Comparison of ENCODE assay signal across 21 cellular contexts in genomic region chr7:122314284-122314683, GRCh38. TPM values are rescaled to one million over a fixed set of nuclear protein-coding genes. Genes with fewer than 3 reads are reported as not detected.
DNase-seq lines count a peak whose midpoint lies in the region; ATAC-seq, FAIRE-seq and TF ChIP-seq lines count a peak whose summit lies in the region.
"Had no signal": no experiment of that assay in that cellular context is flagged by ENCODE, and none has a peak within 500 bp of the region (broad histone marks: within the 10 kb centered on the region; RNA-seq: fewer than 3 reads in every experiment).

No MANE protein-coding gene starts in this region.

- TF ChIP-seq CTCF in Calu3 (IDR thresholded peaks at IDR 0.05; ENCODE audit: unreplicated experiment) = no peak
- no peak for TF ChIP-seq CTCF in H1 (IDR thresholded peaks at IDR 0.05; ENCODE audit: control extremely low read depth in 1 of 3, insufficient read depth in 1 of 3, low read depth in 1 of 3, low read length in 3 of 3)

- no peak for TF ChIP-seq RAD21 in H1 (IDR thresholded peaks at IDR 0.05 in 1 of 2, conservative IDR thresholded peaks at IDR 0.05 in 1 of 2; ENCODE audit: low read depth in 2 of 2, low read length in 2 of 2)

- H3K9me3 Mint-ChIP-seq in Calu3 (ENCODE audit: low read depth, unreplicated experiment) = no peaks in the 10 kb centered on the region
- H3K9me3 Mint-ChIP-seq: CD4-positive, alpha-beta T cell had no signal

- no peak overlapping the region for H2AK5ac ChIP-seq in H1 (ENCODE audit: low read depth, low read length)

- 22% methylated on average over 4 of the region's 4 CpGs for WGBS in HUES64
- 47% methylated on average over 4 of the region's 4 CpGs; no CpG with 5 or more reads in 1 of the 2 experiments for WGBS in H1 (ENCODE audit: extremely low coverage in 1 of 2, insufficient coverage in 1 of 2, insufficient read length in 1 of 2, insufficient replicate concordance in 2 of 2, low coverage in 1 of 2, low lambda C conversion rate in 2 of 2, missing lambda C conversion rate in 1 of 2), 2 experiments

- TF ChIP-seq EP300 in H1 (IDR thresholded peaks at IDR 0.05; ENCODE audit: borderline replicate concordance in 1 of 2, low read depth in 2 of 2, low read length in 2 of 2) = no peak

- H3K79me1 ChIP-seq in H1 (ENCODE audit: low read depth, low read length) = no peaks in the 10 kb centered on the region

- no peak overlapping the region for H4K8ac ChIP-seq in H1 (ENCODE audit: extremely low read depth, insufficient read depth, low read length)

- no peak for DNase-seq in Calu3
- no peak for DNase-seq in H1 (ENCODE audit: low read depth in 1 of 2, low spot score in 2 of 2)
- no peak for DNase-seq in NCI-H69 (lab: John Stamatoyannopoulos, UW)
- DNase-seq in activated CD4-positive, alpha-beta T cell treated with anti-CD3 and anti-CD28 coated beads for 48 hours = no peak
- DNase-seq in HuH-7.5 (ENCODE audit: low spot score) = no peak
- DNase-seq: AML-193; Caco-2; CD4-positive, alpha-beta T cell; DMS153; DMS79; GDM1 had no signal

- H3K4me1 ChIP-seq in HUES64 (ENCODE audit: insufficient read depth, low read length) (peaks cover 53% of the 10 kb centered on the region), H1 (replicated peaks in 1 of 4; ENCODE audit: control insufficient read depth in 3 of 4, insufficient read depth in 4 of 4, low read length in 3 of 4) (peaks cover 9 to 30% (median 19%) of the 10 kb centered on the region in 4 experiments; a peak in 6 of 7 replicates), iPS-18a (ENCODE audit: control insufficient read depth, low read depth, low read length) (peaks cover 45% of the 10 kb centered on the region)
- H3K4me1 ChIP-seq: A549, Caco-2 had no signal

- TF ChIP-seq POLR2A in H1 (IDR thresholded peaks at IDR 0.05; ENCODE audit: control extremely low read depth in 1 of 2, low read depth in 2 of 2, low read length in 2 of 2) = no peak

- H2BK5ac ChIP-seq in H1 (ENCODE audit: low read depth, low read length) = no peak overlapping the region

- no TSS peak for BruUV-seq in Calu3 (replicated peaks; lab: Mats Ljungman, UMichigan)

- no peak overlapping the region for H2AFZ ChIP-seq in H1 (ENCODE audit: low read length)

- no peak overlapping the region for H2BK120ac ChIP-seq in H1 (replicated peaks; ENCODE audit: low read depth, low read length)

- H3K9ac ChIP-seq in HUES64 (ENCODE audit: low read depth, low read length) (no peak overlapping the region), H1 (replicated peaks in 1 of 4; ENCODE audit: extremely low read depth in 1 of 4, low read depth in 3 of 4, low read length in 3 of 4) (no peak overlapping the region), iPS-18a (ENCODE audit: low read length) (no peak overlapping the region)

- no peak overlapping the region for H4K91ac ChIP-seq in H1 (replicated peaks; ENCODE audit: insufficient read length, low read length)

- CTCF ChIA-PET in Calu3 (lab: Charles Lee) = no interaction called here
- CTCF ChIA-PET in H1 (lab: Charles Lee; ENCODE audit: partially characterized antibody) = interaction anchor here (0.9 to 2.7 kb wide), 5 partner anchors 8 to 218 kb away, joined by 3 to 10 read pairs (median 4); no protein-coding TSS in a partner anchor

- no peak for ATAC-seq in HG03432 (IDR thresholded peaks at IDR 0.05; ENCODE audit: unreplicated experiment)
- ATAC-seq: A549 had no signal

- H3K4ac ChIP-seq in H1 (replicated peaks; ENCODE audit: insufficient read length, low read depth, low read length) = no peak overlapping the region

- peak overlapping the region; percentile 52 for H3K4me3 ChIP-seq in HUES64 (ENCODE audit: low read length)
- peak overlapping the region; percentile 29 to 64 (median 51); a peak in 5 of 8 replicates for H3K4me3 ChIP-seq in H1 (ENCODE audit: extremely low read depth in 1 of 4, insufficient read depth in 2 of 4, low read depth in 3 of 4, low read length in 4 of 4)
- H3K4me3 ChIP-seq in iPS-18a (ENCODE audit: low read length) = peak overlapping the region; percentile 39
- H3K4me3 ChIP-seq: A549, HAP-1 had no signal

- H3K18ac ChIP-seq in H1 (ENCODE audit: extremely low read depth, low read length) = no peak overlapping the region

- no peaks in the 10 kb centered on the region for H3K9me3 ChIP-seq in HUES64 (ENCODE audit: insufficient read depth, low read depth, low read length)
- no peaks in the 10 kb centered on the region for H3K9me3 ChIP-seq in H1 (ENCODE audit: insufficient read depth in 2 of 2, low read depth in 1 of 2, low read length in 1 of 2)
- no peaks in the 10 kb centered on the region for H3K9me3 ChIP-seq in iPS-18a (ENCODE audit: control insufficient read depth, low read depth, low read length)
- H3K9me3 ChIP-seq: A549, Caco-2, HAP-1 had no signal

- peaks cover 33% of the 10 kb centered on the region for H3K27me3 Mint-ChIP-seq in Calu3 (ENCODE audit: unreplicated experiment)

- peaks cover 24% of the 10 kb centered on the region; the same call in 1 of the 2 replicates for H3K23me2 ChIP-seq in H1 (ENCODE audit: low read depth, low read length)

- peaks cover 100% of the 10 kb centered on the region for H3K27me3 ChIP-seq in HUES64 (ENCODE audit: insufficient read depth, low read length)
- H3K27me3 ChIP-seq in H1 (replicated peaks in 1 of 4; ENCODE audit: control insufficient read depth in 3 of 4, extremely low read depth in 1 of 4, insufficient read depth in 3 of 4, low read length in 3 of 4) = peaks cover 20 to 68% (median 44%) of the 10 kb centered on the region in 4 experiments
- H3K27me3 ChIP-seq in iPS-18a (ENCODE audit: control insufficient read depth, insufficient read depth, low read length) = peaks cover 96% of the 10 kb centered on the region

- H3K56ac ChIP-seq in H1 (replicated peaks; ENCODE audit: insufficient read length, low read depth, low read length) = no peak overlapping the region

- peaks cover 0 to 7% of the 10 kb centered on the region in 2 experiments; a peak in 3 of 4 replicates for H3K79me2 ChIP-seq in H1 (ENCODE audit: control insufficient read depth in 1 of 2, insufficient read depth in 2 of 2, low read length in 2 of 2)

- H3K4me3 Mint-ChIP-seq in Calu3 (ENCODE audit: low read depth, unreplicated experiment) = peak overlapping the region; percentile 39
- H3K4me3 Mint-ChIP-seq: CD4-positive, alpha-beta T cell had no signal

- no peak overlapping the region for H3K27ac Mint-ChIP-seq in Calu3 (ENCODE audit: unreplicated experiment)
- H3K27ac Mint-ChIP-seq: CD4-positive, alpha-beta T cell had no signal

- no peak overlapping the region for H2BK20ac ChIP-seq in H1 (ENCODE audit: low read length)

- no peak overlapping the region for H3K14ac ChIP-seq in H1 (ENCODE audit: insufficient read length)

- peak overlapping the region; percentile 92 for H3K4me2 ChIP-seq in H1 (ENCODE audit: insufficient read depth in 1 of 2, low read depth in 2 of 2, low read length in 2 of 2)
- H3K4me2 ChIP-seq: A549 had no signal

- no peaks in the 10 kb centered on the region for H3K36me3 Mint-ChIP-seq in Calu3 (ENCODE audit: insufficient read depth, unreplicated experiment)

- H4K5ac ChIP-seq in H1 (ENCODE audit: insufficient read length, low read depth, low read length) = no peak overlapping the region

- no peak overlapping the region for H2BK15ac ChIP-seq in H1 (ENCODE audit: low read length)

- intact Hi-C loops in Calu3 (cut with micrococcal nuclease; ENCODE audit: unreplicated experiment) = no loop called here

- no peak for FAIRE-seq in H1 (lab: Jason Lieb, UNC)
- FAIRE-seq: A549 had no signal

- no peaks in the 10 kb centered on the region for H4K20me1 ChIP-seq in H1 (replicated peaks in 1 of 2; ENCODE audit: control insufficient read depth in 1 of 2, insufficient read depth in 2 of 2, low read length in 2 of 2)

- H3K23ac ChIP-seq in H1 (ENCODE audit: insufficient read length) = no peak overlapping the region

- H3K36me3 ChIP-seq in HUES64 (ENCODE audit: insufficient read depth, low read length) (no peaks in the 10 kb centered on the region), H1 (ENCODE audit: control insufficient read depth in 2 of 4, insufficient read depth in 4 of 4, low read length in 3 of 4) (no peaks in the 10 kb centered on the region; a peak in 1 of 8 replicates), iPS-18a (ENCODE audit: control insufficient read depth, low read depth, low read length) (no peaks in the 10 kb centered on the region)
- H3K36me3 ChIP-seq: HAP-1 had no signal

- peaks cover 29% of the 10 kb centered on the region for H3K4me1 Mint-ChIP-seq in Calu3 (ENCODE audit: low read depth, unreplicated experiment)

- no peak overlapping the region for H2BK12ac ChIP-seq in H1 (ENCODE audit: low read depth, low read length)

- POLR2A ChIA-PET in H1 (lab: Charles Lee; ENCODE audit: partially characterized antibody) = interaction anchor here (1.0 to 3.2 kb wide), 3 partner anchors 8 to 116 kb away, joined by 3 to 26 read pairs (median 12); no protein-coding TSS in a partner anchor

- H3K27ac ChIP-seq in HUES64 (ENCODE audit: low read depth, low read length) = no peak overlapping the region
- no peak overlapping the region for H3K27ac ChIP-seq in H1 (ENCODE audit: low read depth, low read length)
- H3K27ac ChIP-seq in iPS-18a (ENCODE audit: low read length) = no peak overlapping the region
- H3K27ac ChIP-seq: 22Rv1, A549, C4-2B, HL-60 had no signal

TF ChIP-seq in H1, 55 proteins besides CTCF, POLR2A, EP300 and RAD21 (continues in another document):
- TF ChIP-seq TCF12 (IDR thresholded peaks at IDR 0.05; ENCODE audit: low read depth, low read length) (no peak), NRF1 (IDR thresholded peaks at IDR 0.05; ENCODE audit: low read depth, low read length) (no peak)
- TF ChIP-seq, protein P1, sequence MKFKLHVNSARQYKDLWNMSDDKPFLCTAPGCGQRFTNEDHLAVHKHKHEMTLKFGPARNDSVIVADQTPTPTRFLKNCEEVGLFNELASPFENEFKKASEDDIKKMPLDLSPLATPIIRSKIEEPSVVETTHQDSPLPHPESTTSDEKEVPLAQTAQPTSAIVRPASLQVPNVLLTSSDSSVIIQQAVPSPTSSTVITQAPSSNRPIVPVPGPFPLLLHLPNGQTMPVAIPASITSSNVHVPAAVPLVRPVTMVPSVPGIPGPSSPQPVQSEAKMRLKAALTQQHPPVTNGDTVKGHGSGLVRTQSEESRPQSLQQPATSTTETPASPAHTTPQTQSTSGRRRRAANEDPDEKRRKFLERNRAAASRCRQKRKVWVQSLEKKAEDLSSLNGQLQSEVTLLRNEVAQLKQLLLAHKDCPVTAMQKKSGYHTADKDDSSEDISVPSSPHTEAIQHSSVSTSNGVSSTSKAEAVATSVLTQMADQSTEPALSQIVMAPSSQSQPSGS (IDR thresholded peaks at IDR 0.05; ENCODE audit: low read length) = no peak

RNA-seq across cellular contexts. Expression of gene FEZF1, which starts 9.7 kb away (rescaled TPM):
- 0.22 TPM in 1 of 2 replicates, not detected in the other for total RNA-seq in Calu3 (2022)
- 3.4 TPM for polyA plus RNA-seq in HUES64 (2013, experiment 1 of 2)
- polyA plus RNA-seq in HUES64 (2013, experiment 2 of 2) = 3.5 TPM
- 10.6 and 12.9 TPM in 2 replicates for total RNA-seq in H1 (2021; fragmentation: NEBNext Ultra II Directional; extraction: Animal tissue kit (Norgen Biotek cat#: 25700))
- 12.7 and 15.7 TPM in 2 replicates for polyA plus RNA-seq in H1 (2011; rRNA removed)
- 12.5 TPM for polyA plus RNA-seq in H1 (2011; cell fraction: cytosol; rRNA removed)
- polyA plus RNA-seq in H1 (2011; cell fraction: nucleus; rRNA removed) = 15.2 TPM
- 11.3 to 14.4 TPM (median 12.0 TPM) in 4 replicates for polyA plus RNA-seq in H1 (2012, experiment 1 of 2)
- 10.3 TPM for polyA plus RNA-seq in H1 (2012, experiment 2 of 2)
- 3.6 TPM for polyA plus RNA-seq in H1 (2013, experiment 1 of 2)
- 3.5 TPM for polyA plus RNA-seq in H1 (2013, experiment 2 of 2)
- polyA minus RNA-seq in H1 (2011; rRNA and poly(A)+ RNA removed) = 5.4 and 6.3 TPM in 2 replicates
- polyA minus RNA-seq in H1 (2011; cell fraction: cytosol; rRNA and poly(A)+ RNA removed) = 16.6 TPM
- polyA minus RNA-seq in H1 (2011; cell fraction: nucleus; rRNA and poly(A)+ RNA removed) = 12.4 TPM
- total RNA-seq: Caco-2; CD4-positive, alpha-beta T cell; HT1080 had no signal
- polyA plus RNA-seq: A549, BJ had no signal
